In the genomic region with DNA sequence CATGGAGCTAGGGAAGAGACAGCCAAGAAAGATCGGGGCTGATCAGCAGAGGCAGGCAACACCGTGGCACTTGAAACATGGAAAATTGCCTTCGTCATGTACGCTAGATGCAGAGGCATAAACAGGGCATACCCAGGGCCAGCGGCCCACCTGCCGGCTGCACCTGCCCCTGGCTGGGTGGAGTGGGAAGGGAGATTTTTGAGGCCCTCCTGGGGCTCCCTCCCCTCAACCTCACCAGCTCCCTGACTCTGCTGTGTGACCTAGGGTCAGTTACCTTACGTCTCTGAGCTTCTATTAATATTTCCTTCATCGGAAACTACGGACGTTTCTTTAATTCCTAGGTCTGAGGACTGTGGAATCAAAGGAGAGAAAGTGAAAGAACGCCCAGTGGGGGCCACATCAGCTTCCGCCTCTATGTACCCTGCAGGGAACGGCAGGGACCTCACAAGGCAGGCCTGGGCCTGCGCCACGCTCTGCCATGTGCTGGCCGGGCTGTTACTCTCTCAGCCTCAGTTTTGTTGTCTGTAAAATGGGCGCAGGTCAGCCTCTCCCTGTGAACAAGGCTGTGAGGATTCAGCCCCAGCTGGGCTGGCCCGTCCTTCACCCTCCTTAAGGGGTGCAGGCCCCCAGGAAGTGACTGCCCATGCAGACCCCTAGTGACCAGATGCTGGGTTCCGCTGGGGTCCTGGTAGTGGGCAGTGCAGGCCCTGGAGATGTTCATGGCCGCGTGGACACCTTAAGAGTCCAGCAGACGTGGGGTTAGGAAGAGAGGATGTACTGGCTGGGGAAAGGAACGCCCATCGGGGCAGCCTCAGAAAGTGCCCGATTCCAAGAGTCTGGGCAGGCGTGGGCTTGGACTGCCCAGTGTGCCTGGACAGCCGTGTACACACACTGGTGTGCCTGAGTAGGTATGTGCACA, we compare ENCODE assay signal across 13 cellular contexts. TPM values are rescaled to one million over a fixed set of nuclear protein-coding genes. Genes with fewer than 3 reads are reported as not detected.
A peak's percentile ranks its signal among the peaks of the same experiment; 100 is the strongest.
DNase-seq lines count a peak whose midpoint lies in the region; ATAC-seq and TF ChIP-seq lines count a peak whose summit lies in the region.
"Had no signal": no experiment of that assay in that cellular context is flagged by ENCODE, and none has a peak within 500 bp of the region (broad histone marks: within the 10 kb centered on the region; RNA-seq: fewer than 3 reads in every experiment).

No MANE protein-coding gene starts in this region.

- H3K4me2 ChIP-seq in neuronal stem cell (ENCODE audit: insufficient read depth, low read length, poor library complexity, severe bottlenecking), result no peak overlapping the region

- H4K91ac ChIP-seq in neuronal stem cell (ENCODE audit: low read depth, low read length, poor library complexity), result peak overlapping the region; percentile 9

- peaks cover 16% of the 10 kb centered on the region for H3K79me1 ChIP-seq in neuronal stem cell (ENCODE audit: low read depth, low read length)

- peak overlapping the region; percentile 61 for H3K9ac ChIP-seq in neuronal stem cell (ENCODE audit: low read depth, low read length, poor library complexity)

- H3K18ac ChIP-seq in neuronal stem cell (ENCODE audit: low read length), result peak overlapping the region; percentile 78

- no peak overlapping the region for H3K4ac ChIP-seq in neuronal stem cell (ENCODE audit: low read length)

- peaks cover 0 to 11% of the 10 kb centered on the region in 2 donors for H3K9me3 ChIP-seq in neuronal stem cell (replicated peaks in 1 of 2; ENCODE audit: control insufficient read depth in 2 of 2, insufficient read depth in 1 of 2, low read depth in 1 of 2, low read length in 2 of 2)
- no peaks in the 10 kb centered on the region for H3K9me3 ChIP-seq in aorta (ENCODE audit: control insufficient read depth, low read length)

- DNase-seq in Right ventricle myocardium superior, result peak; percentile 28
- DNase-seq in left cardiac atrium, result no peak
- DNase-seq in dorsolateral prefrontal cortex, result peak in 7 of 10 donors; percentile 2 to 35 (median 28)
- DNase-seq in neuronal stem cell (ENCODE audit: low spot score), result no peak
- peak; percentile 38 to 64 for DNase-seq in aorta
- DNase-seq in NCI-H128 (lab: John Stamatoyannopoulos, UW; ENCODE audit: unreplicated experiment), result no peak
- DNase-seq in SIG-M5 (lab: John Stamatoyannopoulos, UW), result no peak
- DNase-seq in 8988T, result no peak
- DNase-seq: activated T-cell treated with anti-CD3 and anti-CD28 coated beads for 4 hours; PC-3; stimulated activated CD4-positive, alpha-beta T cell treated with anti-CD3 and anti-CD28 coated beads, Interleukin-4, amount 100 ng/mL, for 1 hour; stimulated activated CD8-positive, alpha-beta memory T cell treated with anti-CD3 and anti-CD28 coated beads, Interleukin-4, amount 100 ng/mL, for 48 hours had no signal

- peak overlapping the region; percentile 75 for H3K23ac ChIP-seq in neuronal stem cell (ENCODE audit: low read depth, low read length, poor library complexity)

- H2AK5ac ChIP-seq in neuronal stem cell (ENCODE audit: low read depth, low read length), result peak overlapping the region; percentile 88

- H3K27ac ChIP-seq in dorsolateral prefrontal cortex, result peak overlapping the region in 26 of 59 donors; percentile 8 to 79 (median 50)
- no peak overlapping the region for H3K27ac ChIP-seq in neuronal stem cell (replicated peaks; ENCODE audit: low read length)
- peak overlapping the region in 1 of 2 donors; percentile 9 for H3K27ac ChIP-seq in aorta (ENCODE audit: low read depth in 1 of 2, low read length in 2 of 2)
- H3K27ac ChIP-seq: VCaP had no signal

- peak overlapping the region; percentile 2 for H2BK120ac ChIP-seq in neuronal stem cell (ENCODE audit: low read depth, low read length)

- H4K8ac ChIP-seq in neuronal stem cell (ENCODE audit: low read depth, low read length), result no peak overlapping the region

- peak overlapping the region; percentile 97 for H3K14ac ChIP-seq in neuronal stem cell (ENCODE audit: low read length)

- ATAC-seq in Right ventricle myocardium superior (ENCODE audit: poor library complexity) (no peak), left cardiac atrium (no peak), aorta (ENCODE audit: low FRiP score) (no peak)

- H3K27me3 ChIP-seq in dorsolateral prefrontal cortex (peaks cover 0 to 4% (median 0%) of the 10 kb centered on the region in 45 donors), neuronal stem cell (ENCODE audit: control insufficient read depth in 3 of 3, insufficient read depth in 3 of 3, low read depth in 1 of 3, low read length in 3 of 3) (no peaks in the 10 kb centered on the region), aorta (ENCODE audit: control insufficient read depth in 1 of 2, insufficient read depth in 2 of 2, low read length in 1 of 2) (no peaks in the 10 kb centered on the region)

- H2BK12ac ChIP-seq in neuronal stem cell (ENCODE audit: low read length), result peak overlapping the region; percentile 96

- H2BK15ac ChIP-seq in neuronal stem cell (ENCODE audit: low read length), result peak overlapping the region; percentile 79

- intact Hi-C loops in Right ventricle myocardium superior (cut with DNase I) (no loop called here), left cardiac atrium (cut with DNase I) (no loop called here), dorsolateral prefrontal cortex (cut with DNase I) (no loop called here), aorta (cut with DNase I) (no loop called here)

- no peak for TF ChIP-seq CTCF in dorsolateral prefrontal cortex (IDR thresholded peaks at IDR 0.05 in 54 of 56, conservative IDR thresholded peaks at IDR 0.05 in 2 of 56; ENCODE audit: low read depth in 1 of 56, partially characterized antibody in 56 of 56)

- H3K4me1 ChIP-seq in neuronal stem cell (ENCODE audit: control insufficient read depth in 2 of 2, insufficient read depth in 1 of 2, low read depth in 1 of 2, low read length in 2 of 2) (peaks cover 23 to 24% of the 10 kb centered on the region in 2 donors), aorta (ENCODE audit: control insufficient read depth in 1 of 2, insufficient read depth in 2 of 2, low read length in 2 of 2) (no peaks in the 10 kb centered on the region)

- no peak overlapping the region for H2BK5ac ChIP-seq in neuronal stem cell (ENCODE audit: low read length)

- peak overlapping the region in 31 of 59 donors; percentile 2 to 56 (median 29) for H3K4me3 ChIP-seq in dorsolateral prefrontal cortex
- H3K4me3 ChIP-seq in neuronal stem cell (ENCODE audit: low read length in 2 of 2), result peak overlapping the region in 1 of 2 donors; percentile 27
- no peak overlapping the region for H3K4me3 ChIP-seq in aorta (ENCODE audit: low read length in 2 of 2)

- H3K36me3 ChIP-seq in neuronal stem cell (replicated peaks in 1 of 2; ENCODE audit: control insufficient read depth in 2 of 2, insufficient read depth in 2 of 2, low read length in 2 of 2) (peaks cover 5 to 78% of the 10 kb centered on the region in 2 donors), aorta (ENCODE audit: control insufficient read depth in 1 of 2, insufficient read depth in 2 of 2, low read length in 1 of 2) (no peaks in the 10 kb centered on the region)

- no CpG with 5 or more reads among the region's 27 CpGs for WGBS in neuronal stem cell (ENCODE audit: extremely low coverage in 2 of 2, insufficient read length in 2 of 2, insufficient replicate concordance in 1 of 2), 2 donors
- WGBS in aorta, 2 donors, result 69 to 70% methylated on average over 27 of the region's 27 CpGs

- H2AFZ ChIP-seq in neuronal stem cell (ENCODE audit: low read length), result no peak overlapping the region

RNA-seq across cellular contexts. Expression of gene ELFN1, which starts 22.7 kb away (rescaled TPM):
- total RNA-seq in Right ventricle myocardium superior (10.8 TPM), left cardiac atrium (1 to 10 TPM; 6.0 to 9.5 TPM), dorsolateral prefrontal cortex (1 to 10 TPM; 1.9 to 7.2 (median 3.7) TPM), aorta (1 to 10 TPM; 1.2 to 4.8 TPM)
- polyA plus RNA-seq in neuronal stem cell (2013, experiment 1 of 2), result 15.6 TPM
- polyA plus RNA-seq in neuronal stem cell (2013, experiment 2 of 2), result 16.3 TPM
- under 1 TPM in 1 of 2 donors, not detected in 1; 0.13 TPM for polyA plus RNA-seq in aorta

Comparison
In these comparisons a context has a peak if more than half of its experiments do, and no peak if none do; other contexts are left out.
1. DNase-seq: peak in Right ventricle myocardium superior (single experiment), dorsolateral prefrontal cortex (7 of 10) and aorta (2 of 2); none in left cardiac atrium (single experiment), neuronal stem cell (single experiment), NCI-H128 (single experiment), SIG-M5 (single experiment) and 8988T (single experiment).
2. H3K4me3 ChIP-seq: peak in dorsolateral prefrontal cortex (31 of 59); none in aorta (0 of 2).